In the genomic region with DNA sequence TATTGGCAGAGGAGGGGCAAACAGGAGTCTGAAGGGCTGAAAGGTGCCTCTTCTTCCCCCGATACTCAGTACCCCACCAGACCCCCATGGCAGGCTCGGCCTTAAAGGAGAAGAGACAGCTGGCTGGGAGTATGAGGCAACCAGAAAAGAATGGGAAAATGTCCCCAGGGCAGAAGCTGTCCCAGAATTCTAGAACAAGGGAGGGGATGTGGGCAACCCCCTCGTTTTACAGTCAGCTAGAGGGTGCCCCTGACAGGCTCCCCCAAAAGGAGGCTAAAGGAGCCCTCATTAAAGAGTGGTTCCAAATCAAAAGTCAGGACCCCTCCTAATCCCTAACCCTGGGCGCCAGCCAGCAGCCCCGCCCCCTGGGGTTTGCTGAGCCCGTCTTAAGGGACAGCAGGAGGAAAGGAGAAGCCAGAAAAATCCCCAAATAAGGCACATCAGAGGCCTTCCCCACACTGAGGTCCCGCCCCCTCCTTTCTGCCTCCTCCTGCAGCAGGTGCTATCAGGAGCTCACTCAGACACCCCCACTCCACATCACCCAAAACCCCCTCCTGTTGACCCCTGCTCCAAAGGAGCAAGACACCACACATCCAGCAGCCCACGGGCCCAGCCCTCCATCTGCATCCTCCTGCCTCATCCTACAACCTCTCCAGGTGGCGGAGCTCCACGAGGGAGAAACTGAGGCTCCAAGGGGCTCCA, we compare ENCODE assay signal across 12 cellular contexts. TPM values are rescaled to one million over a fixed set of nuclear protein-coding genes. Genes with fewer than 3 reads are reported as not detected.
DNase-seq lines count a peak whose midpoint lies in the region; ATAC-seq and TF ChIP-seq lines count a peak whose summit lies in the region.
"Not testable (repeated sequence)": the region's sequence is repeated elsewhere in the genome, so short reads cannot be mapped to it uniquely, and the experiment has no call there.
"Had no signal": no experiment of that assay in that cellular context is flagged by ENCODE, and none has a peak within 500 bp of the region (broad histone marks: within the 10 kb centered on the region; RNA-seq: fewer than 3 reads in every experiment).

No MANE protein-coding gene starts in this region.

- DNase-seq in A673 (ENCODE audit: low spot score) (peak; percentile 29), activated B cell treated with CpG ODN at 0.5 μM for 24 hours (peak; percentile 3), chondrocyte (ENCODE audit: low spot score) (peak; percentile 60)
- not testable (repeated sequence) for DNase-seq in RWPE1 (ENCODE audit: low spot score); hepatocyte (ENCODE audit: low spot score); neuronal stem cell (ENCODE audit: low spot score); smooth muscle cell (lab: John Stamatoyannopoulos, UW; ENCODE audit: unreplicated experiment)

- POLR2A ChIA-PET in A673 (lab: Charles Lee; ENCODE audit: low non-redundant PET); activated B cell treated with CpG ODN at 0.5 μM for 24 hours (lab: Charles Lee): not testable (repeated sequence)
- POLR2A ChIA-PET in HEK293 (lab: Yijun Ruan, JAX), result interaction anchor here (1.2 to 2.8 kb wide), 4 partner anchors 40 to 163 kb away, joined by 3 to 19 read pairs (median 4); partner anchors contain the start of genes EIF1 and JUP
- POLR2A ChIA-PET in RWPE1 (lab: Yijun Ruan, JAX; ENCODE audit: low non-redundant PET), result interaction anchor here (1.2 kb wide), 1 partner anchor 31 kb away, joined by 4 read pairs; no protein-coding TSS in a partner anchor

- H2BK5ac ChIP-seq in neuronal stem cell (ENCODE audit: low read length), result not testable (repeated sequence)

- BruUV-seq in A673 (replicated peaks; lab: Mats Ljungman, UMichigan), result not testable (repeated sequence)

- not testable (repeated sequence) for H3K9me3 Mint-ChIP-seq in activated B cell treated with CpG ODN at 0.5 μM for 24 hours; chondrocyte (ENCODE audit: low read depth)

- H4K91ac ChIP-seq in neuronal stem cell (ENCODE audit: low read depth, low read length, poor library complexity), result not testable (repeated sequence)

- peaks cover 20% of the 10 kb centered on the region for H3K27me3 Mint-ChIP-seq in activated B cell treated with CpG ODN at 0.5 μM for 24 hours
- H3K27me3 Mint-ChIP-seq in chondrocyte (ENCODE audit: low read depth), result not testable (repeated sequence)

- not testable (repeated sequence) for ATAC-seq in activated B cell treated with CpG ODN at 0.5 μM for 24 hours (ENCODE audit: low read depth)

- not testable (repeated sequence) for H3K27me3 ChIP-seq in A673 (replicated peaks; ENCODE audit: insufficient read depth, low read depth, low read length, poor library complexity); hepatocyte; neuronal stem cell (ENCODE audit: control insufficient read depth in 3 of 3, insufficient read depth in 3 of 3, low read depth in 1 of 3, low read length in 3 of 3); smooth muscle cell (ENCODE audit: low read depth)

- not testable (repeated sequence) for H3K79me1 ChIP-seq in neuronal stem cell (ENCODE audit: low read depth, low read length)

- not testable (repeated sequence) for H3K14ac ChIP-seq in neuronal stem cell (ENCODE audit: low read length)

- H3K9me3 ChIP-seq in A673 (ENCODE audit: low read depth, low read length, poor library complexity, severe bottlenecking); HEK293 (ENCODE audit: control insufficient read depth, insufficient read depth, low read depth, low read length); hepatocyte (ENCODE audit: low read depth); neuronal stem cell (replicated peaks in 1 of 2; ENCODE audit: control insufficient read depth in 2 of 2, insufficient read depth in 1 of 2, low read depth in 1 of 2, low read length in 2 of 2); smooth muscle cell (replicated peaks; ENCODE audit: low read depth): not testable (repeated sequence)

- H3K4ac ChIP-seq in neuronal stem cell (ENCODE audit: low read length), result not testable (repeated sequence)

- H3K18ac ChIP-seq in neuronal stem cell (ENCODE audit: low read length), result peak overlapping the region; percentile 66

- peak overlapping the region; percentile 6 for H2BK120ac ChIP-seq in neuronal stem cell (ENCODE audit: low read depth, low read length)

- H3K36me3 ChIP-seq in A673 (ENCODE audit: insufficient read depth, low read length, poor library complexity, severe bottlenecking); HEK293 (ENCODE audit: control insufficient read depth in 2 of 2, insufficient read depth in 1 of 2, low read length in 2 of 2); hepatocyte (replicated peaks; ENCODE audit: insufficient read depth, low read depth); neuronal stem cell (replicated peaks in 1 of 2; ENCODE audit: control insufficient read depth in 2 of 2, insufficient read depth in 2 of 2, low read length in 2 of 2); smooth muscle cell (ENCODE audit: low read depth): not testable (repeated sequence)

- not testable (repeated sequence) for H3K4me3 Mint-ChIP-seq in activated B cell treated with CpG ODN at 0.5 μM for 24 hours
- H3K4me3 Mint-ChIP-seq in chondrocyte (ENCODE audit: unreplicated experiment), result peak overlapping the region; percentile 60

- not testable (repeated sequence) for H3K9ac ChIP-seq in neuronal stem cell (ENCODE audit: low read depth, low read length, poor library complexity)
- H3K9ac ChIP-seq in smooth muscle cell (ENCODE audit: low read depth), result peak overlapping the region; percentile 63

- H3K4me2 ChIP-seq in hepatocyte (peak overlapping the region; percentile 19), smooth muscle cell (peak overlapping the region; percentile 75)
- H3K4me2 ChIP-seq in neuronal stem cell (ENCODE audit: insufficient read depth, low read length, poor library complexity, severe bottlenecking), result not testable (repeated sequence)

- not testable (repeated sequence) for H3K79me2 ChIP-seq in hepatocyte; smooth muscle cell (ENCODE audit: low read depth)

- peaks cover 17% of the 10 kb centered on the region for H3K4me1 ChIP-seq in A673 (ENCODE audit: insufficient read depth, low read length, poor library complexity, severe bottlenecking)
- H3K4me1 ChIP-seq in HEK293 (ENCODE audit: control insufficient read depth, insufficient read depth, low read length); hepatocyte (ENCODE audit: insufficient read depth); neuronal stem cell (ENCODE audit: control insufficient read depth in 2 of 2, insufficient read depth in 1 of 2, low read depth in 1 of 2, low read length in 2 of 2); smooth muscle cell (ENCODE audit: low read depth): not testable (repeated sequence)

- H2AFZ ChIP-seq in hepatocyte; neuronal stem cell (ENCODE audit: low read length); smooth muscle cell (ENCODE audit: low read depth): not testable (repeated sequence)

- not testable (repeated sequence) for H3K27ac Mint-ChIP-seq in activated B cell treated with CpG ODN at 0.5 μM for 24 hours
- H3K27ac Mint-ChIP-seq in chondrocyte (ENCODE audit: unreplicated experiment), result peak overlapping the region; percentile 75

- H3K27ac ChIP-seq in A673 (ENCODE audit: low read depth, low read length, poor library complexity, severe bottlenecking), result peak overlapping the region; percentile 65
- H3K27ac ChIP-seq in HEK293 (ENCODE audit: extremely low read depth, low read depth, low read length); hepatocyte; neuronal stem cell (replicated peaks; ENCODE audit: low read length): not testable (repeated sequence)
- H3K27ac ChIP-seq in RWPE1, result peak overlapping the region; percentile 100
- peak overlapping the region; percentile 54 for H3K27ac ChIP-seq in smooth muscle cell (ENCODE audit: low read depth)

- peak overlapping the region; percentile 4 for H2AK5ac ChIP-seq in neuronal stem cell (ENCODE audit: low read depth, low read length)

- H3K4me3 ChIP-seq in A673 (ENCODE audit: low read depth, low read length, poor library complexity, severe bottlenecking) (peak overlapping the region; percentile 27), HEK293 (ENCODE audit: low read depth, low read length) (peak overlapping the region; percentile 26), smooth muscle cell (peak overlapping the region; percentile 42)
- not testable (repeated sequence) for H3K4me3 ChIP-seq in hepatocyte; neuronal stem cell (ENCODE audit: low read length in 2 of 2)

- TF ChIP-seq CTCF in A673 (conservative IDR thresholded peaks at IDR 0.05; ENCODE audit: low read depth, low read length); HEK293 (tag by site-specific recombination; IDR thresholded peaks at IDR 0.05); RWPE1 (conservative IDR thresholded peaks at IDR 0.05; ENCODE audit: low read depth); activated B cell treated with CpG ODN at 0.5 μM for 24 hours (IDR thresholded peaks at IDR 0.05); chondrocyte (IDR thresholded peaks at IDR 0.05); hepatocyte (IDR thresholded peaks at IDR 0.05; ENCODE audit: poor library complexity); smooth muscle cell (IDR thresholded peaks at IDR 0.05; ENCODE audit: borderline replicate concordance, insufficient read depth, poor library complexity, severe bottlenecking): not testable (repeated sequence)

- not testable (repeated sequence) for H3K36me3 Mint-ChIP-seq in activated B cell treated with CpG ODN at 0.5 μM for 24 hours (ENCODE audit: low read depth)
- H3K36me3 Mint-ChIP-seq in chondrocyte (ENCODE audit: low read depth), result peaks cover 10% of the 10 kb centered on the region

- H3F3A ChIP-seq in smooth muscle cell (ENCODE audit: low read depth), result not testable (repeated sequence)

- not testable (repeated sequence) for H2BK12ac ChIP-seq in neuronal stem cell (ENCODE audit: low read length)

- not testable (repeated sequence) for H4K20me1 ChIP-seq in hepatocyte (ENCODE audit: insufficient read depth, poor library complexity, severe bottlenecking)
- H4K20me1 ChIP-seq in smooth muscle cell (ENCODE audit: low read depth), result peaks cover 13% of the 10 kb centered on the region

- CTCF ChIA-PET in A673 (lab: Charles Lee); activated B cell treated with CpG ODN at 0.5 μM for 24 hours (lab: Charles Lee): not testable (repeated sequence)
- CTCF ChIA-PET in HEK293 (lab: Yijun Ruan, JAX) (interaction anchor here (0.6 to 2.5 kb wide), 7 partner anchors 25 to 767 kb away, joined by 3 to 14 read pairs (median 4); no protein-coding TSS in a partner anchor), RWPE1 (lab: Yijun Ruan, JAX) (interaction anchor here (0.7 to 2.2 kb wide), 6 partner anchors 25 to 74 kb away, joined by 3 to 10 read pairs (median 3); no protein-coding TSS in a partner anchor)

- intact Hi-C loops in A673 (cut with micrococcal nuclease; ENCODE audit: unreplicated experiment); activated B cell treated with CpG ODN at 0.5 μM for 24 hours (cut with micrococcal nuclease): not testable (repeated sequence)

- H3K23ac ChIP-seq in neuronal stem cell (ENCODE audit: low read depth, low read length, poor library complexity), result not testable (repeated sequence)

- H3K9me2 ChIP-seq in hepatocyte (replicated peaks; ENCODE audit: insufficient read depth), result not testable (repeated sequence)

- 66% methylated on average over 10 of the region's 10 CpGs for WGBS in hepatocyte (ENCODE audit: low lambda C conversion rate, missing lambda C conversion rate)
- WGBS in neuronal stem cell (ENCODE audit: extremely low coverage in 2 of 2, insufficient read length in 2 of 2, insufficient replicate concordance in 1 of 2), 2 donors, result no CpG with 5 or more reads among the region's 10 CpGs
- 56% methylated on average over 10 of the region's 10 CpGs for WGBS in smooth muscle cell (ENCODE audit: low lambda C conversion rate)

- not testable (repeated sequence) for H3K4me1 Mint-ChIP-seq in activated B cell treated with CpG ODN at 0.5 μM for 24 hours
- peaks cover 88% of the 10 kb centered on the region for H3K4me1 Mint-ChIP-seq in chondrocyte (ENCODE audit: low read depth)

- not testable (repeated sequence) for H4K8ac ChIP-seq in neuronal stem cell (ENCODE audit: low read depth, low read length)

- H2BK15ac ChIP-seq in neuronal stem cell (ENCODE audit: low read length), result not testable (repeated sequence)

RNA-seq across cellular contexts. Expression of gene KRT17, which starts 1.1 kb away (rescaled TPM):
- total RNA-seq in A673 (2021), result 54.1 and 82.2 TPM in 2 replicates
- not detected in 2 replicates for total RNA-seq in activated B cell treated with CpG ODN at 0.5 μM for 24 hours
- 183 to 261 TPM (median 258 TPM) in 3 replicates for total RNA-seq in chondrocyte
- 41.5 and 59.5 TPM in 2 replicates for total RNA-seq in hepatocyte
- polyA plus RNA-seq in hepatocyte, result 118 and 145 TPM in 2 replicates
- 0.07 TPM for polyA plus RNA-seq in neuronal stem cell (2013, experiment 1 of 2)
- 0.03 TPM for polyA plus RNA-seq in neuronal stem cell (2013, experiment 2 of 2)
- 1,301 and 1,591 TPM in 2 replicates for total RNA-seq in smooth muscle cell
- 869 and 2,544 TPM in 2 replicates for polyA plus RNA-seq in smooth muscle cell

RNA-seq across cellular contexts. Expression of gene KRT16, which starts 10.7 kb away (rescaled TPM):
- total RNA-seq in A673 (2021), result not detected in 2 replicates
- total RNA-seq in activated B cell treated with CpG ODN at 0.5 μM for 24 hours, result not detected in 2 replicates
- 3.9 to 5.9 TPM (median 5.5 TPM) in 3 replicates for total RNA-seq in chondrocyte
- total RNA-seq in hepatocyte, result 0.90 and 1.1 TPM in 2 replicates
- polyA plus RNA-seq in hepatocyte, result 2.5 and 4.8 TPM in 2 replicates
- not detected for polyA plus RNA-seq in neuronal stem cell (2013, experiment 1 of 2)
- polyA plus RNA-seq in neuronal stem cell (2013, experiment 2 of 2), result 0.03 TPM
- 404 and 521 TPM in 2 replicates for total RNA-seq in smooth muscle cell
- 304 and 399 TPM in 2 replicates for polyA plus RNA-seq in smooth muscle cell
- total RNA-seq: GM12878, H9 had no signal
- polyA plus RNA-seq: AG04450 had no signal

RNA-seq across cellular contexts. Expression of gene KRT14, which starts 36.6 kb away (rescaled TPM):
- total RNA-seq in A673 (2021), result not detected in 2 replicates
- not detected in 2 replicates for total RNA-seq in activated B cell treated with CpG ODN at 0.5 μM for 24 hours
- total RNA-seq in chondrocyte, result 0.23 to 0.94 TPM (median 0.32 TPM) in 3 replicates
- 0.33 TPM in 1 of 2 replicates, not detected in the other for total RNA-seq in hepatocyte
- 1.1 and 1.9 TPM in 2 replicates for polyA plus RNA-seq in hepatocyte
- not detected for polyA plus RNA-seq in neuronal stem cell (2013, experiment 1 of 2)
- polyA plus RNA-seq in neuronal stem cell (2013, experiment 2 of 2), result not detected
- 235 and 348 TPM in 2 replicates for total RNA-seq in smooth muscle cell
- polyA plus RNA-seq in smooth muscle cell, result 193 and 492 TPM in 2 replicates
- total RNA-seq: GM12878, H9, HT-29 had no signal
- polyA plus RNA-seq: AG04450 had no signal

RNA-seq across cellular contexts. Expression of gene KRT9, which starts 51.5 kb away (rescaled TPM):
- total RNA-seq in A673 (2021), result not detected in 2 replicates
- total RNA-seq in activated B cell treated with CpG ODN at 0.5 μM for 24 hours, result not detected in 2 replicates
- not detected in 3 replicates for total RNA-seq in chondrocyte
- total RNA-seq in hepatocyte, result not detected in 2 replicates
- polyA plus RNA-seq in hepatocyte, result not detected in 2 replicates
- not detected for polyA plus RNA-seq in neuronal stem cell (2013, experiment 1 of 2)
- polyA plus RNA-seq in neuronal stem cell (2013, experiment 2 of 2), result not detected
- 0.22 and 1.3 TPM in 2 replicates for total RNA-seq in smooth muscle cell
- not detected in 2 replicates for polyA plus RNA-seq in smooth muscle cell
- total RNA-seq: GM12878, H9, HT-29 had no signal
- polyA plus RNA-seq: AG04450, GM12878 had no signal

Comparison
In these comparisons a context has a peak if more than half of its experiments do, and no peak if none do; other contexts are left out.
1. RNA of gene KRT17, which starts 1.1 kb away (total RNA-seq): 1,301 to 1,591 TPM in smooth muscle cell, 183 to 261 TPM in chondrocyte, 41.5 to 59.5 TPM in hepatocyte and 54.1 to 82.2 TPM in A673; not detected in activated B cell treated with CpG ODN at 0.5 μM for 24 hours; every median in the first group is over 10 times any median in the second.
2. RNA of gene KRT16, which starts 10.7 kb away (total RNA-seq): 404 to 521 TPM in smooth muscle cell; 3.9 to 5.9 TPM in chondrocyte, 0.90 to 1.1 TPM in hepatocyte, not detected in A673 and not detected in activated B cell treated with CpG ODN at 0.5 μM for 24 hours; every median in the first group is over 10 times any median in the second.
3. RNA of gene KRT14, which starts 36.6 kb away (total RNA-seq): 235 to 348 TPM in smooth muscle cell; 0.33 TPM in hepatocyte, 0.23 to 0.94 TPM in chondrocyte, not detected in A673 and not detected in activated B cell treated with CpG ODN at 0.5 μM for 24 hours; every median in the first group is over 100 times any median in the second.